In genomic region chr20:13243826-13244376, GRCh38 we compare ENCODE assay signal across 18 cellular contexts. TPM values are rescaled to one million over a fixed set of nuclear protein-coding genes. Genes with fewer than 3 reads are reported as not detected.
A peak's percentile ranks its signal among the peaks of the same experiment; 100 is the strongest.
DNase-seq lines count a peak whose midpoint lies in the region; ATAC-seq and TF ChIP-seq lines count a peak whose summit lies in the region.
"Had no signal": no experiment of that assay in that cellular context is flagged by ENCODE, and none has a peak within 500 bp of the region (broad histone marks: within the 10 kb centered on the region; RNA-seq: fewer than 3 reads in every experiment).

No MANE protein-coding gene starts in this region.

- no peak overlapping the region for H3K27ac Mint-ChIP-seq in T-cell
- no peak overlapping the region for H3K27ac Mint-ChIP-seq in activated CD4-positive, alpha-beta memory T cell treated with anti-CD3 and anti-CD28 coated beads, Interleukin-2, amount 10 ng/mL, durations not matched to agents 7 days and 5 days
- H3K27ac Mint-ChIP-seq: activated naive CD4-positive, alpha-beta T cell treated with anti-CD3 and anti-CD28 coated beads for 36 hours; IgD-negative memory B cell; naive B cell; progenitor cell of endocrine pancreas; stimulated activated naive CD8-positive, alpha-beta T cell treated with anti-CD3 and anti-CD28 coated beads, Interleukin-15, amount 100 ng/mL, for 72 hours had no signal

- no peaks in the 10 kb centered on the region for H3K36me3 ChIP-seq in RWPE2 (ENCODE audit: low read depth)

- TF ChIP-seq CTCF in RWPE2 (IDR thresholded peaks at IDR 0.05; ENCODE audit: poor library complexity, severe bottlenecking) (no peak), fibroblast of villous mesenchyme (IDR thresholded peaks at IDR 0.05; ENCODE audit: insufficient read depth, low read depth, low read length) (no peak)

- ATAC-seq in RWPE2 (ENCODE audit: low read depth) = peak; percentile 87
- ATAC-seq in T-cell (replicated peaks in 1 of 4) = no peak
- ATAC-seq: stimulated activated naive CD8-positive, alpha-beta T cell treated with anti-CD3 and anti-CD28 coated beads, Interleukin-15, amount 100 ng/mL, for 72 hours had no signal

- H3K4me1 Mint-ChIP-seq in T-cell = peaks cover 31 to 45% (median 42%) of the 10 kb centered on the region in 3 donors
- H3K4me1 Mint-ChIP-seq in activated CD4-positive, alpha-beta memory T cell treated with anti-CD3 and anti-CD28 coated beads, Interleukin-2, amount 10 ng/mL, durations not matched to agents 7 days and 5 days = peaks cover 25% of the 10 kb centered on the region

- POLR2A ChIA-PET in T-cell (lab: Charles Lee) = interaction anchor here in 1 of 2 donors (0.6 kb wide), 1 partner anchor 41 kb away, joined by 5 read pairs; no protein-coding TSS in a partner anchor
- POLR2A ChIA-PET in activated CD4-positive, alpha-beta memory T cell treated with anti-CD3 and anti-CD28 coated beads, Interleukin-2, amount 10 ng/mL, durations not matched to agents 7 days and 5 days (lab: Charles Lee) = no interaction called here

- H3K4me3 ChIP-seq in RWPE2 (ENCODE audit: severe bottlenecking) (no peak overlapping the region), fibroblast of villous mesenchyme (ENCODE audit: low read depth, low read length) (no peak overlapping the region), skeletal muscle cell (ENCODE audit: low read depth, low read length) (no peak overlapping the region)

- DNase-seq in HT1080 (ENCODE audit: low read depth) = peak; percentile 59
- DNase-seq in RWPE2 (ENCODE audit: low spot score) = no peak
- DNase-seq in fibroblast of villous mesenchyme (ENCODE audit: low read depth) = peak; percentile 12
- DNase-seq in skeletal muscle cell (ENCODE audit: low read depth) = peak; percentile 41
- DNase-seq in T-cell = no peak
- DNase-seq in NCI-H774 (lab: John Stamatoyannopoulos, UW) = no peak
- DNase-seq in NCI-H510A treated with DMSO at 0.1 percent for 48 hours (lab: John Stamatoyannopoulos, UW) = no peak
- no peak for DNase-seq in activated CD4-positive, alpha-beta memory T cell treated with anti-CD3 and anti-CD28 coated beads, Interleukin-2, amount 10 ng/mL, durations not matched to agents 7 days and 5 days
- DNase-seq: activated CD4-positive, CD25-positive, alpha-beta regulatory T cell treated with anti-CD3 and anti-CD28 coated beads, Interleukin-2, amount 50 U/mL, for 72 hours; activated naive CD4-positive, alpha-beta T cell treated with anti-CD3 and anti-CD28 coated beads for 36 hours; erythroblast; hippocampal formation; MV-4-11; naive B cell; NCI-H2107; stimulated activated naive CD8-positive, alpha-beta T cell treated with anti-CD3 and anti-CD28 coated beads, Interleukin-15, amount 100 ng/mL, for 72 hours had no signal

- peaks cover 21% of the 10 kb centered on the region for H3K4me1 ChIP-seq in RWPE2 (ENCODE audit: insufficient read depth, poor library complexity, severe bottlenecking)

- no peaks in the 10 kb centered on the region for H3K9me3 Mint-ChIP-seq in T-cell
- H3K9me3 Mint-ChIP-seq in activated CD4-positive, alpha-beta memory T cell treated with anti-CD3 and anti-CD28 coated beads, Interleukin-2, amount 10 ng/mL, durations not matched to agents 7 days and 5 days = no peaks in the 10 kb centered on the region
- H3K9me3 Mint-ChIP-seq: activated naive CD4-positive, alpha-beta T cell treated with anti-CD3 and anti-CD28 coated beads for 36 hours had no signal

- H3K9me3 ChIP-seq in RWPE2 (ENCODE audit: severe bottlenecking) = no peaks in the 10 kb centered on the region

- no peak overlapping the region for H3K27ac ChIP-seq in RWPE2 (ENCODE audit: poor library complexity, severe bottlenecking)

- peaks cover 3% of the 10 kb centered on the region for H3K36me3 Mint-ChIP-seq in T-cell
- no peaks in the 10 kb centered on the region for H3K36me3 Mint-ChIP-seq in activated CD4-positive, alpha-beta memory T cell treated with anti-CD3 and anti-CD28 coated beads, Interleukin-2, amount 10 ng/mL, durations not matched to agents 7 days and 5 days (ENCODE audit: low read depth)
- H3K36me3 Mint-ChIP-seq: IgD-negative memory B cell, naive B cell had no signal

- H3K4me3 Mint-ChIP-seq in T-cell = no peak overlapping the region
- no peak overlapping the region for H3K4me3 Mint-ChIP-seq in activated CD4-positive, alpha-beta memory T cell treated with anti-CD3 and anti-CD28 coated beads, Interleukin-2, amount 10 ng/mL, durations not matched to agents 7 days and 5 days
- H3K4me3 Mint-ChIP-seq: activated naive CD4-positive, alpha-beta T cell treated with anti-CD3 and anti-CD28 coated beads for 36 hours; IgD-negative memory B cell; naive B cell; stimulated activated naive CD8-positive, alpha-beta T cell treated with anti-CD3 and anti-CD28 coated beads, Interleukin-15, amount 100 ng/mL, for 72 hours had no signal

- H3K27me3 ChIP-seq in RWPE2 (ENCODE audit: insufficient read depth, poor library complexity, severe bottlenecking) = no peaks in the 10 kb centered on the region

- CTCF ChIA-PET in T-cell (lab: Charles Lee) = interaction anchor here (0.6 to 1.6 kb wide), 5 partner anchors 10 to 124 kb away, joined by 3 to 7 read pairs (median 3); no protein-coding TSS in a partner anchor
- CTCF ChIA-PET in activated CD4-positive, alpha-beta memory T cell treated with anti-CD3 and anti-CD28 coated beads, Interleukin-2, amount 10 ng/mL, durations not matched to agents 7 days and 5 days (lab: Charles Lee) = no interaction called here

- no peaks in the 10 kb centered on the region for H3K27me3 Mint-ChIP-seq in T-cell
- H3K27me3 Mint-ChIP-seq in activated CD4-positive, alpha-beta memory T cell treated with anti-CD3 and anti-CD28 coated beads, Interleukin-2, amount 10 ng/mL, durations not matched to agents 7 days and 5 days = peaks cover 7% of the 10 kb centered on the region
- H3K27me3 Mint-ChIP-seq: IgD-negative memory B cell; naive B cell; progenitor cell of endocrine pancreas; stimulated activated naive CD8-positive, alpha-beta T cell treated with anti-CD3 and anti-CD28 coated beads, Interleukin-15, amount 100 ng/mL, for 72 hours had no signal

RNA-seq across cellular contexts. Expression of gene ISM1, which starts 22.8 kb away (rescaled TPM):
- 1.0 and 2.6 TPM in 2 replicates for total RNA-seq in HT1080 (2014; rRNA removed; shearing (Covaris generic))
- polyA plus RNA-seq in HT1080 (2015; cell fraction: cytosol; rRNA removed) = 1.5 and 2.2 TPM in 2 replicates
- polyA plus RNA-seq in HT1080 (2015; cell fraction: nucleus; rRNA removed) = 1.5 and 1.6 TPM in 2 replicates
- 0.43 and 0.64 TPM in 2 replicates for total RNA-seq in fibroblast of villous mesenchyme
- 1 to 10 TPM; 2.9 to 6.2 (median 4.5) TPM for total RNA-seq in T-cell
- total RNA-seq in activated CD4-positive, alpha-beta memory T cell treated with anti-CD3 and anti-CD28 coated beads, Interleukin-2, amount 10 ng/mL, durations not matched to agents 7 days and 5 days = not detected

Comparison
In these comparisons a context has a peak if more than half of its experiments do, and no peak if none do; other contexts are left out.
1. DNase-seq: peak in HT1080 (single experiment), fibroblast of villous mesenchyme (single experiment) and skeletal muscle cell (single experiment); none in RWPE2 (single experiment), T-cell (0 of 34), NCI-H774 (single experiment), NCI-H510A treated with DMSO at 0.1 percent for 48 hours (single experiment) and activated CD4-positive, alpha-beta memory T cell treated with anti-CD3 and anti-CD28 coated beads, Interleukin-2, amount 10 ng/mL, durations not matched to agents 7 days and 5 days (single experiment).